In genomic region chr17:1060991-1061390, GRCh38 we compare ENCODE assay signal across 8 cellular contexts.
A peak's percentile ranks its signal among the peaks of the same experiment; 100 is the strongest.
DNase-seq lines count a peak whose midpoint lies in the region; ATAC-seq and TF ChIP-seq lines count a peak whose summit lies in the region.

No MANE protein-coding gene starts in this region.

- intact Hi-C loops in CD4-positive, alpha-beta memory T cell (cut with micrococcal nuclease): no loop called here

- no peak for TF ChIP-seq CTCF in HFFc6 (IDR thresholded peaks at IDR 0.05)

- peaks cover 12% of the 10 kb centered on the region for H3K4me1 Mint-ChIP-seq in HFFc6 (ENCODE audit: low read depth)
- no peaks in the 10 kb centered on the region for H3K4me1 Mint-ChIP-seq in activated T-helper 17 cell treated with anti-CD3 and anti-CD28 coated beads, Interleukin-2, amount 50 U/mL, for 72 hours
- H3K4me1 Mint-ChIP-seq in CD4-positive, alpha-beta memory T cell: peaks cover 0 to 6% (median 0%) of the 10 kb centered on the region in 4 donors

- no peaks in the 10 kb centered on the region for H3K4me1 ChIP-seq in CD4-positive, alpha-beta memory T cell (ENCODE audit: insufficient read depth, low read length)

- ATAC-seq in activated T-helper 17 cell treated with anti-CD3 and anti-CD28 coated beads, Interleukin-2, amount 50 U/mL, for 72 hours (replicated peaks): peak; percentile 97
- no peak for ATAC-seq in GM21515 (IDR thresholded peaks at IDR 0.05; ENCODE audit: unreplicated experiment)

- POLR2A ChIA-PET in CD4-positive, alpha-beta memory T cell (lab: Charles Lee; ENCODE audit: partially characterized antibody): no interaction called here

- peaks cover 7% of the 10 kb centered on the region for H3K9me3 Mint-ChIP-seq in HFFc6
- no peaks in the 10 kb centered on the region for H3K9me3 Mint-ChIP-seq in activated T-helper 17 cell treated with anti-CD3 and anti-CD28 coated beads, Interleukin-2, amount 50 U/mL, for 72 hours
- H3K9me3 Mint-ChIP-seq in CD4-positive, alpha-beta memory T cell: peaks cover 0 to 3% (median 0%) of the 10 kb centered on the region in 8 donors

- no peak overlapping the region for H3K4me3 Mint-ChIP-seq in HFFc6
- H3K4me3 Mint-ChIP-seq in activated T-helper 17 cell treated with anti-CD3 and anti-CD28 coated beads, Interleukin-2, amount 50 U/mL, for 72 hours: no peak overlapping the region
- H3K4me3 Mint-ChIP-seq in CD4-positive, alpha-beta memory T cell: no peak overlapping the region

- no peaks in the 10 kb centered on the region for H3K27me3 ChIP-seq in CD4-positive, alpha-beta memory T cell (ENCODE audit: insufficient read depth, low read length)

- H3K4me3 ChIP-seq in CD4-positive, alpha-beta memory T cell (ENCODE audit: low read length in 2 of 2): no peak overlapping the region

- CTCF ChIA-PET in CD4-positive, alpha-beta memory T cell (lab: Charles Lee; ENCODE audit: partially characterized antibody): no interaction called here

- H3K36me3 ChIP-seq in CD4-positive, alpha-beta memory T cell (ENCODE audit: insufficient read depth, low read length): peaks cover 13% of the 10 kb centered on the region

- H3K27ac ChIP-seq in CD4-positive, alpha-beta memory T cell (ENCODE audit: low read depth, low read length): no peak overlapping the region

- H3K27ac Mint-ChIP-seq in HFFc6: peak overlapping the region; percentile 51; the same call in 1 of the 2 replicates
- H3K27ac Mint-ChIP-seq in activated T-helper 17 cell treated with anti-CD3 and anti-CD28 coated beads, Interleukin-2, amount 50 U/mL, for 72 hours: no peak overlapping the region
- H3K27ac Mint-ChIP-seq in CD4-positive, alpha-beta memory T cell: no peak overlapping the region

- peaks cover 2% of the 10 kb centered on the region; the same call in 1 of the 2 replicates for H3K27me3 Mint-ChIP-seq in HFFc6 (ENCODE audit: insufficient read depth)
- H3K27me3 Mint-ChIP-seq in activated T-helper 17 cell treated with anti-CD3 and anti-CD28 coated beads, Interleukin-2, amount 50 U/mL, for 72 hours: no peaks in the 10 kb centered on the region
- H3K27me3 Mint-ChIP-seq in CD4-positive, alpha-beta memory T cell: no peaks in the 10 kb centered on the region

- H3K9me3 ChIP-seq in CD4-positive, alpha-beta memory T cell (ENCODE audit: control insufficient read depth in 1 of 2, low read length in 2 of 2): no peaks in the 10 kb centered on the region

- H3K36me3 Mint-ChIP-seq in HFFc6 (ENCODE audit: low read depth): peaks cover 21% of the 10 kb centered on the region
- H3K36me3 Mint-ChIP-seq in activated T-helper 17 cell treated with anti-CD3 and anti-CD28 coated beads, Interleukin-2, amount 50 U/mL, for 72 hours (ENCODE audit: low read depth): peaks cover 53% of the 10 kb centered on the region
- peaks cover 33 to 44% of the 10 kb centered on the region in 2 donors for H3K36me3 Mint-ChIP-seq in CD4-positive, alpha-beta memory T cell

- DNase-seq in 8988T (peak; percentile 60), HFFc6 (peak; percentile 98), iris pigment epithelial cell (ENCODE audit: low read depth) (peak; percentile 98), NCI-H510A treated with DMSO at 0.1 percent for 48 hours (lab: John Stamatoyannopoulos, UW) (no peak), NCI-H524 treated with DMSO at 0.1 percent for 48 hours (lab: John Stamatoyannopoulos, UW) (no peak)
- no peak for DNase-seq in CD4-positive, alpha-beta memory T cell

Comparison
In these comparisons a context has a peak if more than half of its experiments do, and no peak if none do; other contexts are left out.
1. DNase-seq: peak in 8988T (single experiment), HFFc6 (single experiment) and iris pigment epithelial cell (single experiment); none in NCI-H510A treated with DMSO at 0.1 percent for 48 hours (single experiment), NCI-H524 treated with DMSO at 0.1 percent for 48 hours (single experiment) and CD4-positive, alpha-beta memory T cell (0 of 5).